Comparison of ENCODE assay signal across 19 cellular contexts in the genomic region with DNA sequence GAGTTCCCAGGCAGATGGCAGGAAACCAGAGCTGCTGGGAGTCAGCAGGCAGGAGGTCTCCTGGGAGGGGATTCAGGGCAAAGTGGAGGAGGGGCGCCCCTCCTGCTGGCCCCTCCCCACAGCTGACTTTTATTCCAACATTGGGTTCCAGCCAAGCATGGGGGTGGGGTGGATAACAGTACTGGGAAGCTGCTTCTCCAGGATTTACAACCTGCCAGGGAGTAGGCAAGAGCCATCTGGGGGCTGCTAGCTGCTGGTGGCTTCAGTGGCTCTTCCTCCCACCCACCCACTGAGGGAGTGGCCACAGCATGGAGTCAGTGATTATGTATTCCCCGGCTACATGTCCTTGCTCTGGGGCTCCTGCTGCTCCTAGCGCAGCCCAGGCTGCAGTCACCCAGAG. TPM values are rescaled to one million over a fixed set of nuclear protein-coding genes. Genes with fewer than 3 reads are reported as not detected.
DNase-seq lines count a peak whose midpoint lies in the region; ATAC-seq and TF ChIP-seq lines count a peak whose summit lies in the region.
"Had no signal": no experiment of that assay in that cellular context is flagged by ENCODE, and none has a peak within 500 bp of the region (broad histone marks: within the 10 kb centered on the region; RNA-seq: fewer than 3 reads in every experiment).

No MANE protein-coding gene starts in this region.

- H3K9me3 ChIP-seq in BLaER1, result no peaks in the 10 kb centered on the region
- no peaks in the 10 kb centered on the region for H3K9me3 ChIP-seq in iPS-20b (ENCODE audit: insufficient read depth, low read depth, low read length)
- no peaks in the 10 kb centered on the region for H3K9me3 ChIP-seq in suprapubic skin
- H3K9me3 ChIP-seq: adrenal gland, right lobe of liver, thoracic aorta had no signal

- H3K9ac ChIP-seq in BLaER1 (0 out of 2 replicates have a peak overlapping the region, but pooled peaks have one; percentile 41), iPS-20b (ENCODE audit: low read depth, low read length) (no peak overlapping the region)

- DNase-seq in NCI-H1105 (lab: John Stamatoyannopoulos, UW), result peak; percentile 88
- DNase-seq in NCI-H524 treated with DMSO at 0.1 percent for 48 hours (lab: John Stamatoyannopoulos, UW), result peak; percentile 97
- no peak for DNase-seq in T-helper 2 cell
- no peak for DNase-seq in suprapubic skin (ENCODE audit: low spot score in 2 of 2)
- DNase-seq: ACHN; activated CD4-positive, alpha-beta T cell treated with anti-CD3 and anti-CD28 coated beads, Interleukin-2, amount 50 U/mL, for 48 hours; activated T-cell treated with anti-CD3 and anti-CD28 coated beads, Interleukin-2, amount 50 U/mL, for 72 hours; adrenal gland; IMR-90; MV-4-11; right lobe of liver; SHP77 treated with DMSO at 0.1 percent for 48 hours; stimulated activated CD8-positive, alpha-beta memory T cell treated with anti-CD3 and anti-CD28 coated beads, Interleukin-4, amount 100 ng/mL, for 48 hours had no signal

- H3K27ac ChIP-seq in BLaER1, result 0 out of 2 replicates have a peak overlapping the region, but pooled peaks have one; percentile 18
- no peak overlapping the region for H3K27ac ChIP-seq in iPS-20b (ENCODE audit: low read length)
- H3K27ac ChIP-seq in suprapubic skin, result no peak overlapping the region
- H3K27ac ChIP-seq: adrenal gland, right lobe of liver, thoracic aorta had no signal

- H3K4me3 ChIP-seq in BLaER1 (peak overlapping the region; percentile 22; the same call in 1 of the 2 replicates), iPS-20b (ENCODE audit: low read length) (peak overlapping the region; percentile 36; the same call in 1 of the 2 replicates), suprapubic skin (no peak overlapping the region)
- H3K4me3 ChIP-seq: adrenal gland, lung, right lobe of liver, thoracic aorta had no signal

- TF ChIP-seq CTCF in suprapubic skin (IDR thresholded peaks at IDR 0.05), result no peak

- WGBS in suprapubic skin, result 13% methylated on average over 1 of the region's 3 CpGs

- ATAC-seq in HG02571 (IDR thresholded peaks at IDR 0.05; ENCODE audit: unreplicated experiment) (no peak), GM18873 (IDR thresholded peaks at IDR 0.05; ENCODE audit: low FRiP score, unreplicated experiment) (no peak)
- ATAC-seq: activated T-cell treated with anti-CD3 and anti-CD28 coated beads, Interleukin-2, amount 50 U/mL, for 72 hours; right lobe of liver had no signal

- H3K4me2 ChIP-seq in BLaER1, result peak overlapping the region; percentile 80

- H3K36me3 ChIP-seq in BLaER1 (no peaks in the 10 kb centered on the region), iPS-20b (ENCODE audit: insufficient read depth, low read depth, low read length) (no peaks in the 10 kb centered on the region), suprapubic skin (no peaks in the 10 kb centered on the region)
- H3K36me3 ChIP-seq: adrenal gland, right lobe of liver, thoracic aorta had no signal

- no peak for TF ChIP-seq EP300 in suprapubic skin (IDR thresholded peaks at IDR 0.05)

- no peaks in the 10 kb centered on the region for H4K20me1 ChIP-seq in BLaER1

- H3K27me3 ChIP-seq in BLaER1, result no peaks in the 10 kb centered on the region
- peaks cover 34% of the 10 kb centered on the region for H3K27me3 ChIP-seq in iPS-20b (ENCODE audit: insufficient read depth, low read length)
- peaks cover 26% of the 10 kb centered on the region for H3K27me3 ChIP-seq in suprapubic skin
- H3K27me3 ChIP-seq: right lobe of liver had no signal

- TF ChIP-seq POLR2A in suprapubic skin (IDR thresholded peaks at IDR 0.05), result no peak

- H3K4me1 ChIP-seq in BLaER1, result peaks cover 46% of the 10 kb centered on the region
- H3K4me1 ChIP-seq in iPS-20b (ENCODE audit: insufficient read depth, low read length), result peaks cover 34% of the 10 kb centered on the region; the same call in 1 of the 2 replicates
- peaks cover 6% of the 10 kb centered on the region for H3K4me1 ChIP-seq in suprapubic skin
- H3K4me1 ChIP-seq: adrenal gland, right lobe of liver had no signal

RNA-seq across cellular contexts. Expression of a gene that starts 36.8 kb away (rescaled TPM):
- total RNA-seq in suprapubic skin, result under 1 TPM in 1 of 4 donors, not detected in 3; 0.08 TPM
- total RNA-seq: activated T-cell treated with anti-CD3 and anti-CD28 coated beads, Interleukin-2, amount 50 U/mL, for 72 hours; IMR-90 had no signal

Comparison
In these comparisons a context has a peak if more than half of its experiments do, and no peak if none do; other contexts are left out.
1. DNase-seq: peak in NCI-H1105 (single experiment) and NCI-H524 treated with DMSO at 0.1 percent for 48 hours (single experiment); none in T-helper 2 cell (0 of 5) and suprapubic skin (0 of 2).